ENCODE assay signal across 1 cellular context in genomic region chr12:122206111-122206881, GRCh38.
A peak's percentile ranks its signal among the peaks of the same experiment; 100 is the strongest.
TF ChIP-seq lines count a peak whose summit lies in the region.

No MANE protein-coding gene starts in this region.

TF ChIP-seq in HEK293, 187 proteins besides CTCF, POLR2A, EP300 and RAD21 (continued from another document):
- TF ChIP-seq ZNF785 (tag by site-specific recombination; IDR thresholded peaks at IDR 0.05) (no peak), ZNF341 (tag by site-specific recombination; IDR thresholded peaks at IDR 0.05; ENCODE audit: low read depth) (0 out of 2 replicates have a peak, but pooled peaks have one; percentile 20), ZNF843 (tag by site-specific recombination; IDR thresholded peaks at IDR 0.05) (no peak), ZNF600 (tag by site-specific recombination; IDR thresholded peaks at IDR 0.05) (peak; percentile 59; the same call in 1 of the 2 replicates)
TF ChIP-seq in HEK293: peak in this region for 2.
